Comparison of ENCODE assay signal across 10 cellular contexts in the genomic region with DNA sequence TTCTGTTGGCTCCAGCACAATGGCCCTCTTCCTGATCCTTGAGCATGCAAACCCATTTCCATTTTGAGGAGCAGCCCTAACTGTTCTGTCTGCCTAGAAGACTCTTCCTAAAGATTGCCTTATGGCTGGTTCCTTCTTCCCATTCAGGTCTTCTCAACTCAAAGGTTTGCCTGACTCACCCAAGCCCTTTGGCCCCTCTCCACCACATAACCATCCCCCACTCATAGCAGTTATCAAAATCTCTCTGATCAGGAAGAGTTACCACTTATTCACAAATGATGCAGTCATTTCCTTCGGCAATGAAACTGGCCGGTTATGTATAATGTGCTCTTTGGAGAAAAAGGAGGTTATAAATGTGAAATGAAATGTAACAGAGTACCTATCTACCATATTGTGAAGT. TPM values are rescaled to one million over a fixed set of nuclear protein-coding genes. Genes with fewer than 3 reads are reported as not detected.
"Had no signal": no experiment of that assay in that cellular context is flagged by ENCODE, and none has a peak within 500 bp of the region (broad histone marks: within the 10 kb centered on the region; RNA-seq: fewer than 3 reads in every experiment).

No MANE protein-coding gene starts in this region.

- H3K9ac ChIP-seq: KMS-11 had no signal

- FAIRE-seq: HepG2, HTR-8/SVneo, K562 had no signal

- H3K4me3 Mint-ChIP-seq: IgD-negative memory B cell had no signal

- H3K27ac Mint-ChIP-seq: IgD-negative memory B cell had no signal

- DNase-seq: IMR-90, KBM-7, KG1 had no signal

- H3K4me2 ChIP-seq: KMS-11 had no signal

- ATAC-seq: HepG2, K562 had no signal

- H3K4me3 ChIP-seq: K562 had no signal

- H3K27ac ChIP-seq: HL-60, KMS-11 had no signal

- H3K4me1 Mint-ChIP-seq: IgD-negative memory B cell had no signal

RNA-seq across cellular contexts. Expression of a gene that starts 8.9 kb away (rescaled TPM):
- total RNA-seq: HepG2, HT-29, IMR-90 had no signal
- polyA plus RNA-seq: HepG2, IgD-negative memory B cell had no signal
